26 cellular contexts compared by ENCODE assay signal in genomic region chr5:176915906-176916305, GRCh38. TPM values are rescaled to one million over a fixed set of nuclear protein-coding genes. Genes with fewer than 3 reads are reported as not detected.
DNase-seq lines count a peak whose midpoint lies in the region; ATAC-seq and TF ChIP-seq lines count a peak whose summit lies in the region.
"Had no signal": no experiment of that assay in that cellular context is flagged by ENCODE, and none has a peak within 500 bp of the region (broad histone marks: within the 10 kb centered on the region; RNA-seq: fewer than 3 reads in every experiment).

No MANE protein-coding gene starts in this region.

- no peaks in the 10 kb centered on the region for H3K27me3 ChIP-seq in KMS-11 (ENCODE audit: insufficient read depth, low read depth)
- H3K27me3 ChIP-seq: pancreas, uterus had no signal

- H3K4me3 Mint-ChIP-seq in activated naive CD4-positive, alpha-beta T cell treated with anti-CD3 and anti-CD28 coated beads for 36 hours: no peak overlapping the region
- H3K4me3 Mint-ChIP-seq in WTC11: no peak overlapping the region
- H3K4me3 Mint-ChIP-seq in stimulated activated naive CD8-positive, alpha-beta T cell treated with anti-CD3 and anti-CD28 coated beads, Interleukin-15, Interleukin-2, amounts not matched to agents 100 ng/mL and 50 ng/mL, for 24 hours: no peak overlapping the region
- H3K4me3 Mint-ChIP-seq: activated naive CD8-positive, alpha-beta T cell; effector memory CD8-positive, alpha-beta T cell; H9; neural crest cell had no signal

- CTCF ChIA-PET in activated naive CD4-positive, alpha-beta T cell treated with anti-CD3 and anti-CD28 coated beads for 36 hours (lab: Charles Lee): interaction anchor here (0.7 kb wide), 1 partner anchor 255 kb away, joined by 3 read pairs; no protein-coding TSS in a partner anchor
- CTCF ChIA-PET in WTC11 (lab: Charles Lee): interaction anchor here (0.6 to 0.9 kb wide), 2 partner anchors 255 to 258 kb away, joined by 3 to 4 read pairs; no protein-coding TSS in a partner anchor

- H3K27me3 Mint-ChIP-seq in activated naive CD4-positive, alpha-beta T cell treated with anti-CD3 and anti-CD28 coated beads for 36 hours (ENCODE audit: low read depth): no peaks in the 10 kb centered on the region
- no peaks in the 10 kb centered on the region for H3K27me3 Mint-ChIP-seq in WTC11 (ENCODE audit: low read depth)
- H3K27me3 Mint-ChIP-seq in stimulated activated naive CD8-positive, alpha-beta T cell treated with anti-CD3 and anti-CD28 coated beads, Interleukin-15, Interleukin-2, amounts not matched to agents 100 ng/mL and 50 ng/mL, for 24 hours: no peaks in the 10 kb centered on the region
- H3K27me3 Mint-ChIP-seq: activated naive CD8-positive, alpha-beta T cell; effector memory CD8-positive, alpha-beta T cell had no signal

- no peaks in the 10 kb centered on the region for H3K79me2 ChIP-seq in KMS-11 (ENCODE audit: insufficient read depth, low read depth)

- H3K9ac ChIP-seq in KMS-11: no peak overlapping the region

- H2AFZ ChIP-seq in KMS-11 (ENCODE audit: low read depth): no peak overlapping the region

- peaks cover 4% of the 10 kb centered on the region for H3K4me1 Mint-ChIP-seq in activated naive CD4-positive, alpha-beta T cell treated with anti-CD3 and anti-CD28 coated beads for 36 hours (ENCODE audit: low read depth)
- peaks cover 5% of the 10 kb centered on the region for H3K4me1 Mint-ChIP-seq in WTC11
- peaks cover 23% of the 10 kb centered on the region for H3K4me1 Mint-ChIP-seq in stimulated activated naive CD8-positive, alpha-beta T cell treated with anti-CD3 and anti-CD28 coated beads, Interleukin-15, Interleukin-2, amounts not matched to agents 100 ng/mL and 50 ng/mL, for 24 hours (ENCODE audit: low read depth)
- H3K4me1 Mint-ChIP-seq: neural crest cell had no signal

- DNase-seq in activated naive CD4-positive, alpha-beta T cell treated with anti-CD3 and anti-CD28 coated beads for 36 hours: no peak
- DNase-seq in activated naive CD4-positive, alpha-beta T cell treated with Interleukin-2 at 50 U/mL for 16 hours: no peak
- DNase-seq in WTC11 (ENCODE audit: low spot score): no peak
- DNase-seq in stimulated activated CD4-positive, alpha-beta T cell treated with anti-CD3 and anti-CD28 coated beads, Interleukin-15, amount 100 ng/mL, for 24 hours: no peak
- DNase-seq: activated CD4-positive, alpha-beta T cell treated with anti-CD3 and anti-CD28 coated beads for 4 hours; central memory CD4-positive, alpha-beta T cell; COR-L47; DMS53; effector memory CD8-positive, alpha-beta T cell; H9; left colon; NCI-H1105; NCI-H446; NCI-H748 treated with DMSO at 0.1 percent for 48 hours; pancreas; SIG-M5; stimulated activated naive CD4-positive, alpha-beta T cell treated with Interleukin-2 at 50 U/mL for 16 hours; uterus had no signal

- peak overlapping the region; percentile 25 for H3K27ac Mint-ChIP-seq in activated naive CD4-positive, alpha-beta T cell treated with anti-CD3 and anti-CD28 coated beads for 36 hours
- peak overlapping the region; percentile 23 for H3K27ac Mint-ChIP-seq in WTC11
- H3K27ac Mint-ChIP-seq in stimulated activated naive CD8-positive, alpha-beta T cell treated with anti-CD3 and anti-CD28 coated beads, Interleukin-15, Interleukin-2, amounts not matched to agents 100 ng/mL and 50 ng/mL, for 24 hours: peak overlapping the region; percentile 49
- H3K27ac Mint-ChIP-seq: activated naive CD8-positive, alpha-beta T cell had no signal

- no peak for ATAC-seq in WTC11
- ATAC-seq in esophagus mucosa: no peak
- ATAC-seq: effector memory CD8-positive, alpha-beta T cell; left colon; pancreas had no signal

- TF ChIP-seq CTCF in KMS-11 (conservative IDR thresholded peaks at IDR 0.05; ENCODE audit: low read depth, low read length): no peak
- TF ChIP-seq CTCF in WTC11 (IDR thresholded peaks at IDR 0.05): no peak

- H3K36me3 Mint-ChIP-seq in activated naive CD4-positive, alpha-beta T cell treated with anti-CD3 and anti-CD28 coated beads for 36 hours (ENCODE audit: low read depth): peaks cover 4% of the 10 kb centered on the region
- no peaks in the 10 kb centered on the region for H3K36me3 Mint-ChIP-seq in WTC11
- peaks cover 59% of the 10 kb centered on the region for H3K36me3 Mint-ChIP-seq in stimulated activated naive CD8-positive, alpha-beta T cell treated with anti-CD3 and anti-CD28 coated beads, Interleukin-15, Interleukin-2, amounts not matched to agents 100 ng/mL and 50 ng/mL, for 24 hours (ENCODE audit: low read depth)

- POLR2A ChIA-PET in WTC11 (lab: Charles Lee): interaction anchor here (0.6 kb wide), 1 partner anchor 630 kb away, joined by 3 read pairs; no protein-coding TSS in a partner anchor

- H4K20me1 ChIP-seq in KMS-11 (ENCODE audit: insufficient read depth): no peaks in the 10 kb centered on the region; the same call in 1 of the 2 replicates

- H3K36me3 ChIP-seq in KMS-11 (ENCODE audit: insufficient read depth): no peaks in the 10 kb centered on the region
- H3K36me3 ChIP-seq: uterus had no signal

- intact Hi-C loops in activated naive CD4-positive, alpha-beta T cell treated with anti-CD3 and anti-CD28 coated beads for 36 hours (cut with micrococcal nuclease): loop anchor here (10.0 kb wide), 1 partner anchor 101 kb away; the partner anchor contains the start of gene UNC5A

- peak overlapping the region; percentile 37; the same call in 1 of the 2 replicates for H3K4me2 ChIP-seq in KMS-11

- no peaks in the 10 kb centered on the region for H3K9me3 Mint-ChIP-seq in activated naive CD4-positive, alpha-beta T cell treated with anti-CD3 and anti-CD28 coated beads for 36 hours
- H3K9me3 Mint-ChIP-seq in WTC11: no peaks in the 10 kb centered on the region
- no peaks in the 10 kb centered on the region for H3K9me3 Mint-ChIP-seq in stimulated activated naive CD8-positive, alpha-beta T cell treated with anti-CD3 and anti-CD28 coated beads, Interleukin-15, Interleukin-2, amounts not matched to agents 100 ng/mL and 50 ng/mL, for 24 hours
- H3K9me3 Mint-ChIP-seq: effector memory CD8-positive, alpha-beta T cell; H9; neural crest cell had no signal

- H3K27ac ChIP-seq in KMS-11: peak overlapping the region; percentile 17; the same call in 1 of the 2 replicates
- H3K27ac ChIP-seq: pancreas, uterus had no signal

- peaks cover 39% of the 10 kb centered on the region for H3K4me1 ChIP-seq in KMS-11 (ENCODE audit: low read depth, poor library complexity, severe bottlenecking)
- H3K4me1 ChIP-seq: pancreas, uterus had no signal

- no peak overlapping the region for H3K4me3 ChIP-seq in KMS-11 (IDR thresholded peaks at IDR 0.05; ENCODE audit: insufficient read depth, low read depth, low read length)
- H3K4me3 ChIP-seq: pancreas, uterus had no signal

TF ChIP-seq in WTC11, 78 proteins besides CTCF, POLR2A, EP300 and RAD21 (continues in another document):
- TF ChIP-seq ZSCAN18 (CRISPR knock-in tag; IDR thresholded peaks at IDR 0.05): no peak
- no peak for TF ChIP-seq SMAD4 (CRISPR knock-in tag; IDR thresholded peaks at IDR 0.05)
- no peak for TF ChIP-seq EMX1 (CRISPR knock-in tag; IDR thresholded peaks at IDR 0.05)
- TF ChIP-seq OVOL2 (CRISPR knock-in tag; IDR thresholded peaks at IDR 0.05; ENCODE audit: borderline replicate concordance): no peak
- no peak for TF ChIP-seq PREB (CRISPR knock-in tag; IDR thresholded peaks at IDR 0.05; ENCODE audit: borderline replicate concordance)
- no peak for TF ChIP-seq GTF2I (CRISPR knock-in tag; conservative IDR thresholded peaks at IDR 0.05)
- no peak for TF ChIP-seq NFATC4 (CRISPR knock-in tag; IDR thresholded peaks at IDR 0.05)
- TF ChIP-seq HMGXB4 (CRISPR knock-in tag; IDR thresholded peaks at IDR 0.05): no peak
- TF ChIP-seq JAZF1 (CRISPR knock-in tag; IDR thresholded peaks at IDR 0.05): no peak
- no peak for TF ChIP-seq ZNF263 (CRISPR knock-in tag; IDR thresholded peaks at IDR 0.05; ENCODE audit: low read depth)
- no peak for TF ChIP-seq MAX (CRISPR knock-in tag; IDR thresholded peaks at IDR 0.05)

RNA-seq across cellular contexts. Expression of gene HK3, which starts 16.8 kb away (rescaled TPM):
- total RNA-seq in activated naive CD4-positive, alpha-beta T cell treated with anti-CD3 and anti-CD28 coated beads for 36 hours: not detected
- total RNA-seq in WTC11 (2021): 0.17 to 0.18 TPM in 2 of 3 replicates, not detected in the other
- total RNA-seq in esophagus mucosa: 1.4 TPM
- total RNA-seq: epithelial cell of proximal tubule, H9, HT1080, M059J, neural crest cell had no signal
